In genomic region chr2:237486334-237486818, GRCh38 we compare ENCODE assay signal across 11 cellular contexts. TPM values are rescaled to one million over a fixed set of nuclear protein-coding genes. Genes with fewer than 3 reads are reported as not detected.
DNase-seq lines count a peak whose midpoint lies in the region; ATAC-seq and TF ChIP-seq lines count a peak whose summit lies in the region.
"Had no signal": no experiment of that assay in that cellular context is flagged by ENCODE, and none has a peak within 500 bp of the region (broad histone marks: within the 10 kb centered on the region; RNA-seq: fewer than 3 reads in every experiment).

No MANE protein-coding gene starts in this region.

- DNase-seq in Daoy (ENCODE audit: low read depth) = peak; percentile 38
- peak; percentile 50 for DNase-seq in adipocyte (ENCODE audit: low read depth)
- no peak for DNase-seq in sciatic nerve (ENCODE audit: low spot score)
- no peak for DNase-seq in HK-2 (ENCODE audit: unreplicated experiment)
- no peak for DNase-seq in midbrain (lab: John Stamatoyannopoulos, UW)
- no peak for DNase-seq in UCSD-AML1 (lab: John Stamatoyannopoulos, UW; ENCODE audit: unreplicated experiment)
- DNase-seq in GM20000 (ENCODE audit: low spot score) = no peak
- DNase-seq: activated CD8-positive, alpha-beta T cell treated with anti-CD3 and anti-CD28 coated beads for 36 hours; GDM1; nucleus accumbens had no signal

- H3K36me3 ChIP-seq in adipocyte (ENCODE audit: control insufficient read depth, insufficient read depth, low read length, severe bottlenecking) = no peaks in the 10 kb centered on the region

- H3K4me3 ChIP-seq in adipocyte (ENCODE audit: low read length) (peak overlapping the region; percentile 86), iPS-11a (ENCODE audit: low read depth, low read length) (peak overlapping the region; percentile 64)

- peaks cover 8% of the 10 kb centered on the region for H3K9me3 ChIP-seq in adipocyte (ENCODE audit: control insufficient read depth, low read length)

- intact Hi-C loops in sciatic nerve (cut with DNase I) = no loop called here

- peak overlapping the region; percentile 72 for H3K9ac ChIP-seq in adipocyte (ENCODE audit: low read length)

- TF ChIP-seq CTCF in GM20000 (IDR thresholded peaks at IDR 0.05; ENCODE audit: extremely low read depth, missing control alignments) = no peak

- H3K4me1 ChIP-seq in adipocyte (ENCODE audit: control insufficient read depth, insufficient read depth, low read length) = peaks cover 34% of the 10 kb centered on the region

- peaks cover 5% of the 10 kb centered on the region for H3K27me3 ChIP-seq in adipocyte (replicated peaks; ENCODE audit: control insufficient read depth, insufficient read depth, low read length)

- ATAC-seq in sciatic nerve = peak; percentile 2
- ATAC-seq: activated CD8-positive, alpha-beta T cell treated with anti-CD3 and anti-CD28 coated beads for 36 hours had no signal

RNA-seq across cellular contexts. Expression of gene MLPH, which starts 0.7 kb away (rescaled TPM):
- total RNA-seq in Daoy (2014; rRNA removed; shearing (Covaris generic)) = 53.1 and 58.8 TPM in 2 replicates
- 25.5 TPM for total RNA-seq in sciatic nerve
- total RNA-seq: activated CD8-positive, alpha-beta T cell treated with anti-CD3 and anti-CD28 coated beads for 36 hours had no signal

Comparison
In these comparisons a context has a peak if more than half of its experiments do, and no peak if none do; other contexts are left out.
1. DNase-seq: peak in Daoy (single experiment) and adipocyte (single experiment); none in sciatic nerve (single experiment), HK-2 (single experiment), midbrain (single experiment), UCSD-AML1 (single experiment) and GM20000 (single experiment).